In the genomic region with DNA sequence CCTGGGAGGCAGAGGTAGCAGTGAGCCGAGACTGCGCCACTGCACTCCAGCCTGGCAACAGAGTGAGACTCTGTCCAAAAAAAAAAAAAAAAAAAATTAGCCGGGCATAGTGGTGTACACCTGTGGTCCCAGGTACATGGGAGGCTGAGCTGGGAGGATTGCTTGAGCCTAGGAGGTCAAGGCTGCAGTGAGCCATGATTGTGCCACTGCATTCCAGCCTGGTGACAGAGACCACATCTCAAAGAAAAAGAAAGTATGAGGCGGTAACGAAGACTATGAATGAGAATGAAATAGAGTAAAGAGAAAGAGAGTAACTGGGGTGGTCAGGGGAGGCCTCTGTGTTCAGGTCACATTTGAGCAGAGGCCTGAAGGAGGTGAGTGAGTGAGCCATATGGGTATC, we compare ENCODE assay signal across 1 cellular context.
TF ChIP-seq lines count a peak whose summit lies in the region.
"Not testable (repeated sequence)": the region's sequence is repeated elsewhere in the genome, so short reads cannot be mapped to it uniquely, and the experiment has no call there.

No MANE protein-coding gene starts in this region.

TF ChIP-seq in HepG2, 621 proteins besides CTCF, POLR2A, EP300 and RAD21:
- TF ChIP-seq, protein P1, sequence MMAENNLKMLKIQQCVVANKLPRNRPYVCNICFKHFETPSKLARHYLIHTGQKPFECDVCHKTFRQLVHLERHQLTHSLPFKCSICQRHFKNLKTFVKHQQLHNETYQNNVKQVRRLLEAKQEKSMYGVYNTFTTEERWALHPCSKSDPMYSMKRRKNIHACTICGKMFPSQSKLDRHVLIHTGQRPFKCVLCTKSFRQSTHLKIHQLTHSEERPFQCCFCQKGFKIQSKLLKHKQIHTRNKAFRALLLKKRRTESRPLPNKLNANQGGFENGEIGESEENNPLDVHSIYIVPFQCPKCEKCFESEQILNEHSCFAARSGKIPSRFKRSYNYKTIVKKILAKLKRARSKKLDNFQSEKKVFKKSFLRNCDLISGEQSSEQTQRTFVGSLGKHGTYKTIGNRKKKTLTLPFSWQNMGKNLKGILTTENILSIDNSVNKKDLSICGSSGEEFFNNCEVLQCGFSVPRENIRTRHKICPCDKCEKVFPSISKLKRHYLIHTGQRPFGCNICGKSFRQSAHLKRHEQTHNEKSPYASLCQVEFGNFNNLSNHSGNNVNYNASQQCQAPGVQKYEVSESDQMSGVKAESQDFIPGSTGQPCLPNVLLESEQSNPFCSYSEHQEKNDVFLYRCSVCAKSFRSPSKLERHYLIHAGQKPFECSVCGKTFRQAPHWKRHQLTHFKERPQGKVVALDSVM (CRISPR knock-in tag; IDR thresholded peaks at IDR 0.05) = peak; percentile 97
- TF ChIP-seq, protein P2, sequence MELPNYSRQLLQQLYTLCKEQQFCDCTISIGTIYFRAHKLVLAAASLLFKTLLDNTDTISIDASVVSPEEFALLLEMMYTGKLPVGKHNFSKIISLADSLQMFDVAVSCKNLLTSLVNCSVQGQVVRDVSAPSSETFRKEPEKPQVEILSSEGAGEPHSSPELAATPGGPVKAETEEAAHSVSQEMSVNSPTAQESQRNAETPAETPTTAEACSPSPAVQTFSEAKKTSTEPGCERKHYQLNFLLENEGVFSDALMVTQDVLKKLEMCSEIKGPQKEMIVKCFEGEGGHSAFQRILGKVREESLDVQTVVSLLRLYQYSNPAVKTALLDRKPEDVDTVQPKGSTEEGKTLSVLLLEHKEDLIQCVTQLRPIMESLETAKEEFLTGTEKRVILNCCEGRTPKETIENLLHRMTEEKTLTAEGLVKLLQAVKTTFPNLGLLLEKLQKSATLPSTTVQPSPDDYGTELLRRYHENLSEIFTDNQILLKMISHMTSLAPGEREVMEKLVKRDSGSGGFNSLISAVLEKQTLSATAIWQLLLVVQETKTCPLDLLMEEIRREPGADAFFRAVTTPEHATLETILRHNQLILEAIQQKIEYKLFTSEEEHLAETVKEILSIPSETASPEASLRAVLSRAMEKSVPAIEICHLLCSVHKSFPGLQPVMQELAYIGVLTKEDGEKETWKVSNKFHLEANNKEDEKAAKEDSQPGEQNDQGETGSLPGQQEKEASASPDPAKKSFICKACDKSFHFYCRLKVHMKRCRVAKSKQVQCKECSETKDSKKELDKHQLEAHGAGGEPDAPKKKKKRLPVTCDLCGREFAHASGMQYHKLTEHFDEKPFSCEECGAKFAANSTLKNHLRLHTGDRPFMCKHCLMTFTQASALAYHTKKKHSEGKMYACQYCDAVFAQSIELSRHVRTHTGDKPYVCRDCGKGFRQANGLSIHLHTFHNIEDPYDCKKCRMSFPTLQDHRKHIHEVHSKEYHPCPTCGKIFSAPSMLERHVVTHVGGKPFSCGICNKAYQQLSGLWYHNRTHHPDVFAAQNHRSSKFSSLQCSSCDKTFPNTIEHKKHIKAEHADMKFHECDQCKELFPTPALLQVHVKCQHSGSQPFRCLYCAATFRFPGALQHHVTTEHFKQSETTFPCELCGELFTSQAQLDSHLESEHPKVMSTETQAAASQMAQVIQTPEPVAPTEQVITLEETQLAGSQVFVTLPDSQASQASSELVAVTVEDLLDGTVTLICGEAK (IDR thresholded peaks at IDR 0.05) = not testable (repeated sequence)
- TF ChIP-seq, protein P2 (CRISPR knock-in tag; IDR thresholded peaks at IDR 0.05) = 0 out of 2 replicates have a peak, but pooled peaks have one; percentile 23
- TF ChIP-seq GATAD2A (CRISPR knock-in tag; IDR thresholded peaks at IDR 0.05) (0 out of 2 replicates have a peak, but pooled peaks have one; percentile 22), KDM1A (CRISPR knock-in tag; IDR thresholded peaks at IDR 0.05) (0 out of 2 replicates have a peak, but pooled peaks have one; percentile 38), TEAD3 (CRISPR knock-in tag; optimal IDR thresholded peaks at IDR 0.05; ENCODE audit: borderline replicate concordance) (peak; percentile 79), ARID5B (CRISPR knock-in tag; IDR thresholded peaks at IDR 0.05) (0 out of 2 replicates have a peak, but pooled peaks have one; percentile 19), RARA (CRISPR knock-in tag; IDR thresholded peaks at IDR 0.05) (0 out of 2 replicates have a peak, but pooled peaks have one; percentile 24)
